9 cellular contexts compared by ENCODE assay signal in genomic region chr20:59031326-59032022, GRCh38. TPM values are rescaled to one million over a fixed set of nuclear protein-coding genes. Genes with fewer than 3 reads are reported as not detected.
DNase-seq lines count a peak whose midpoint lies in the region; ATAC-seq, FAIRE-seq and TF ChIP-seq lines count a peak whose summit lies in the region.
"Had no signal": no experiment of that assay in that cellular context is flagged by ENCODE, and none has a peak within 500 bp of the region (broad histone marks: within the 10 kb centered on the region; RNA-seq: fewer than 3 reads in every experiment).

No MANE protein-coding gene starts in this region.

- ATAC-seq in pancreas, result no peak

- peaks cover 2% of the 10 kb centered on the region for H3K27me3 Mint-ChIP-seq in endothelial cell (ENCODE audit: unreplicated experiment)

- H4K20me1 ChIP-seq in PC-9 (ENCODE audit: insufficient read depth), result peaks cover 33% of the 10 kb centered on the region

- H3K9me3 ChIP-seq in PC-9 (ENCODE audit: insufficient read depth, low read depth), result no peaks in the 10 kb centered on the region
- H3K9me3 ChIP-seq in pancreas, result no peaks in the 10 kb centered on the region

- H3K27me3 ChIP-seq in PC-9 (ENCODE audit: insufficient read depth, low read depth), result no peaks in the 10 kb centered on the region
- no peaks in the 10 kb centered on the region for H3K27me3 ChIP-seq in pancreas

- H3K27ac ChIP-seq in PC-9 (peak overlapping the region; percentile 68), pancreas (peak overlapping the region; percentile 56 to 82 (median 73))

- peaks cover 40% of the 10 kb centered on the region for H3K4me1 Mint-ChIP-seq in endothelial cell (ENCODE audit: unreplicated experiment)

- H3K36me3 ChIP-seq in PC-9 (ENCODE audit: low read depth) (peaks cover 56% of the 10 kb centered on the region), pancreas (peaks cover 0 to 16% (median 0%) of the 10 kb centered on the region in 3 donors)

- peak overlapping the region; percentile 94 for H2AFZ ChIP-seq in PC-9

- CTCF ChIA-PET in PC-9 (lab: Charles Lee), result interaction anchor here (0.7 kb wide), 1 partner anchor 140 kb away, joined by 5 read pairs; no protein-coding TSS in a partner anchor

- H3K36me3 Mint-ChIP-seq in endothelial cell (ENCODE audit: low read depth, unreplicated experiment), result peaks cover 38% of the 10 kb centered on the region

- DNase-seq in NCI-H2171 treated with DMSO at 0.1 percent for 48 hours (lab: John Stamatoyannopoulos, UW), result peak; percentile 47
- no peak for DNase-seq in NCI-H2171 (lab: John Stamatoyannopoulos, UW)
- peak in 1 of 2 experiments; percentile 38 for DNase-seq in PC-9
- DNase-seq in endothelial cell (ENCODE audit: low spot score), result no peak
- no peak for DNase-seq in pancreas
- DNase-seq in superior temporal gyrus (ENCODE audit: extremely low spot score), result no peak
- no peak for DNase-seq in ecto neural progenitor cell (ENCODE audit: low spot score)
- DNase-seq in UCSD-AML1 (lab: John Stamatoyannopoulos, UW; ENCODE audit: unreplicated experiment), result no peak

- peaks cover 72% of the 10 kb centered on the region for H3K79me2 ChIP-seq in PC-9 (ENCODE audit: low read depth)

- BruUV-seq in PC-9 (replicated peaks; lab: Mats Ljungman, UMichigan), result TSS peak; percentile 27

- H3K4me1 ChIP-seq in PC-9 (replicated peaks; ENCODE audit: insufficient read depth) (peaks cover 51% of the 10 kb centered on the region), pancreas (peaks cover 14 to 32% (median 16%) of the 10 kb centered on the region in 3 donors)

- WGBS in pancreas, 2 donors, result 25% methylated on average over 18 of the region's 18 CpGs

- FAIRE-seq in pancreas (lab: Jason Lieb, UNC), result no peak
- FAIRE-seq: G401.6 had no signal

- POLR2A ChIA-PET in PC-9 (lab: Charles Lee; ENCODE audit: unreplicated experiment), result interaction anchor here (0.8 kb wide), 1 partner anchor 35 kb away, joined by 4 read pairs; no protein-coding TSS in a partner anchor

- peak overlapping the region; percentile 48 for H3K27ac Mint-ChIP-seq in endothelial cell (ENCODE audit: unreplicated experiment)

- intact Hi-C loops in PC-9 (cut with micrococcal nuclease; ENCODE audit: unreplicated experiment), result loop anchor here (1.0 to 5.0 kb wide), 2 partner anchors 20 to 49 kb away; partner anchors contain the start of gene NELFCD
- intact Hi-C loops in pancreas (cut with DNase I), result no loop called here

- H3K9me3 Mint-ChIP-seq in endothelial cell (ENCODE audit: unreplicated experiment), result no peaks in the 10 kb centered on the region

- H3K9me2 ChIP-seq in PC-9 (ENCODE audit: insufficient read depth), result no peaks in the 10 kb centered on the region

- H3K4me2 ChIP-seq in PC-9, result peak overlapping the region; percentile 79

- peaks cover 52% of the 10 kb centered on the region for H3F3A ChIP-seq in PC-9 (ENCODE audit: insufficient read depth, low read depth)

- H3K4me3 Mint-ChIP-seq in endothelial cell (ENCODE audit: unreplicated experiment), result peak overlapping the region; percentile 96

- H3K4me3 ChIP-seq in PC-9, result peak overlapping the region; percentile 80
- peak overlapping the region; percentile 79 to 96 (median 91) for H3K4me3 ChIP-seq in pancreas

- TF ChIP-seq CTCF in PC-9 (conservative IDR thresholded peaks at IDR 0.05) (no peak), endothelial cell (IDR thresholded peaks at IDR 0.05; ENCODE audit: unreplicated experiment) (no peak), pancreas (IDR thresholded peaks at IDR 0.05) (no peak)

RNA-seq across cellular contexts. Expression of gene ATP5F1E, which starts 0.7 kb away (rescaled TPM):
- total RNA-seq in PC-9 (2021), result 76.3 and 84.8 TPM in 2 replicates
- 102 TPM for total RNA-seq in endothelial cell (ENCODE audit: unreplicated experiment)
- 10 to 100 TPM; 11.2 to 28.2 (median 21.7) TPM for total RNA-seq in pancreas
- 10 to 100 TPM; 25.5 to 38.0 TPM for polyA plus RNA-seq in pancreas

RNA-seq across cellular contexts. Expression of gene PRELID3B, which starts 11.1 kb away (rescaled TPM):
- total RNA-seq in PC-9 (2021) (106 and 137 TPM in 2 replicates), endothelial cell (ENCODE audit: unreplicated experiment) (40.2 TPM), pancreas (10 to 100 TPM; 12.6 to 23.2 (median 18.9) TPM)
- 10 to 100 TPM in 1 of 2 donors, 1 to 10 TPM in 1; 8.4 to 24.9 TPM for polyA plus RNA-seq in pancreas

RNA-seq across cellular contexts. Expression of gene TUBB1, which starts 12.2 kb away (rescaled TPM):
- total RNA-seq in PC-9 (2021) (0.18 and 0.35 TPM in 2 replicates), endothelial cell (ENCODE audit: unreplicated experiment) (not detected), pancreas (under 1 TPM in 5 of 6 donors, not detected in 1; 0.04 to 0.21 (median 0.09) TPM)
- 1 to 10 TPM in 1 of 2 donors, under 1 TPM in 1; 0.15 to 1.2 TPM for polyA plus RNA-seq in pancreas

RNA-seq across cellular contexts. Expression of gene CTSZ, which starts 24.4 kb away (rescaled TPM):
- total RNA-seq in PC-9 (2021), result 184 and 194 TPM in 2 replicates
- total RNA-seq in endothelial cell (ENCODE audit: unreplicated experiment), result 150 TPM
- 100 to 1,000 TPM in 1 of 6 donors, 10 to 100 TPM in 5; 33.7 to 107 (median 43.4) TPM for total RNA-seq in pancreas
- 10 to 100 TPM; 51.3 to 88.2 TPM for polyA plus RNA-seq in pancreas

RNA-seq across cellular contexts. Expression of gene NELFCD, which starts 50.4 kb away (rescaled TPM):
- total RNA-seq in PC-9 (2021), result 122 and 130 TPM in 2 replicates
- 68.7 TPM for total RNA-seq in endothelial cell (ENCODE audit: unreplicated experiment)
- total RNA-seq in pancreas, result 10 to 100 TPM; 17.3 to 42.3 (median 25.2) TPM
- polyA plus RNA-seq in pancreas, result 10 to 100 TPM; 41.7 to 66.4 TPM
